ENCODE assay signal across 1 cellular context in genomic region chr5:140083120-140083519, GRCh38.
TF ChIP-seq lines count a peak whose summit lies in the region.

No MANE protein-coding gene starts in this region.

TF ChIP-seq in HepG2, 621 proteins besides CTCF, POLR2A, EP300 and RAD21:
- TF ChIP-seq ZFP62 (CRISPR knock-in tag; IDR thresholded peaks at IDR 0.05): no peak
- TF ChIP-seq PAX8 (CRISPR knock-in tag; IDR thresholded peaks at IDR 0.05; ENCODE audit: borderline replicate concordance): no peak
- TF ChIP-seq ZBTB3 (CRISPR knock-in tag; IDR thresholded peaks at IDR 0.05; ENCODE audit: borderline replicate concordance, low read depth): no peak
- TF ChIP-seq ZNF562 (CRISPR knock-in tag; IDR thresholded peaks at IDR 0.05; ENCODE audit: borderline replicate concordance): no peak
- no peak for TF ChIP-seq SYNCRIP (IDR thresholded peaks at IDR 0.05; ENCODE audit: insufficient read depth, low read depth, low read length)
- no peak for TF ChIP-seq ZFP36 (IDR thresholded peaks at IDR 0.05; ENCODE audit: borderline replicate concordance, low read depth, low read length, partially characterized antibody)
- no peak for TF ChIP-seq MYC (CRISPR knock-in tag; IDR thresholded peaks at IDR 0.05; ENCODE audit: borderline replicate concordance)
- no peak for TF ChIP-seq SMARCC2 (IDR thresholded peaks at IDR 0.05)
- TF ChIP-seq SNAI1 (CRISPR knock-in tag; IDR thresholded peaks at IDR 0.05; ENCODE audit: borderline replicate concordance): no peak
- TF ChIP-seq GATA4 (IDR thresholded peaks at IDR 0.05; ENCODE audit: borderline replicate concordance, low read depth): no peak
- no peak for TF ChIP-seq GFI1 (CRISPR knock-in tag; IDR thresholded peaks at IDR 0.05; ENCODE audit: borderline replicate concordance)
- TF ChIP-seq, protein P1, sequence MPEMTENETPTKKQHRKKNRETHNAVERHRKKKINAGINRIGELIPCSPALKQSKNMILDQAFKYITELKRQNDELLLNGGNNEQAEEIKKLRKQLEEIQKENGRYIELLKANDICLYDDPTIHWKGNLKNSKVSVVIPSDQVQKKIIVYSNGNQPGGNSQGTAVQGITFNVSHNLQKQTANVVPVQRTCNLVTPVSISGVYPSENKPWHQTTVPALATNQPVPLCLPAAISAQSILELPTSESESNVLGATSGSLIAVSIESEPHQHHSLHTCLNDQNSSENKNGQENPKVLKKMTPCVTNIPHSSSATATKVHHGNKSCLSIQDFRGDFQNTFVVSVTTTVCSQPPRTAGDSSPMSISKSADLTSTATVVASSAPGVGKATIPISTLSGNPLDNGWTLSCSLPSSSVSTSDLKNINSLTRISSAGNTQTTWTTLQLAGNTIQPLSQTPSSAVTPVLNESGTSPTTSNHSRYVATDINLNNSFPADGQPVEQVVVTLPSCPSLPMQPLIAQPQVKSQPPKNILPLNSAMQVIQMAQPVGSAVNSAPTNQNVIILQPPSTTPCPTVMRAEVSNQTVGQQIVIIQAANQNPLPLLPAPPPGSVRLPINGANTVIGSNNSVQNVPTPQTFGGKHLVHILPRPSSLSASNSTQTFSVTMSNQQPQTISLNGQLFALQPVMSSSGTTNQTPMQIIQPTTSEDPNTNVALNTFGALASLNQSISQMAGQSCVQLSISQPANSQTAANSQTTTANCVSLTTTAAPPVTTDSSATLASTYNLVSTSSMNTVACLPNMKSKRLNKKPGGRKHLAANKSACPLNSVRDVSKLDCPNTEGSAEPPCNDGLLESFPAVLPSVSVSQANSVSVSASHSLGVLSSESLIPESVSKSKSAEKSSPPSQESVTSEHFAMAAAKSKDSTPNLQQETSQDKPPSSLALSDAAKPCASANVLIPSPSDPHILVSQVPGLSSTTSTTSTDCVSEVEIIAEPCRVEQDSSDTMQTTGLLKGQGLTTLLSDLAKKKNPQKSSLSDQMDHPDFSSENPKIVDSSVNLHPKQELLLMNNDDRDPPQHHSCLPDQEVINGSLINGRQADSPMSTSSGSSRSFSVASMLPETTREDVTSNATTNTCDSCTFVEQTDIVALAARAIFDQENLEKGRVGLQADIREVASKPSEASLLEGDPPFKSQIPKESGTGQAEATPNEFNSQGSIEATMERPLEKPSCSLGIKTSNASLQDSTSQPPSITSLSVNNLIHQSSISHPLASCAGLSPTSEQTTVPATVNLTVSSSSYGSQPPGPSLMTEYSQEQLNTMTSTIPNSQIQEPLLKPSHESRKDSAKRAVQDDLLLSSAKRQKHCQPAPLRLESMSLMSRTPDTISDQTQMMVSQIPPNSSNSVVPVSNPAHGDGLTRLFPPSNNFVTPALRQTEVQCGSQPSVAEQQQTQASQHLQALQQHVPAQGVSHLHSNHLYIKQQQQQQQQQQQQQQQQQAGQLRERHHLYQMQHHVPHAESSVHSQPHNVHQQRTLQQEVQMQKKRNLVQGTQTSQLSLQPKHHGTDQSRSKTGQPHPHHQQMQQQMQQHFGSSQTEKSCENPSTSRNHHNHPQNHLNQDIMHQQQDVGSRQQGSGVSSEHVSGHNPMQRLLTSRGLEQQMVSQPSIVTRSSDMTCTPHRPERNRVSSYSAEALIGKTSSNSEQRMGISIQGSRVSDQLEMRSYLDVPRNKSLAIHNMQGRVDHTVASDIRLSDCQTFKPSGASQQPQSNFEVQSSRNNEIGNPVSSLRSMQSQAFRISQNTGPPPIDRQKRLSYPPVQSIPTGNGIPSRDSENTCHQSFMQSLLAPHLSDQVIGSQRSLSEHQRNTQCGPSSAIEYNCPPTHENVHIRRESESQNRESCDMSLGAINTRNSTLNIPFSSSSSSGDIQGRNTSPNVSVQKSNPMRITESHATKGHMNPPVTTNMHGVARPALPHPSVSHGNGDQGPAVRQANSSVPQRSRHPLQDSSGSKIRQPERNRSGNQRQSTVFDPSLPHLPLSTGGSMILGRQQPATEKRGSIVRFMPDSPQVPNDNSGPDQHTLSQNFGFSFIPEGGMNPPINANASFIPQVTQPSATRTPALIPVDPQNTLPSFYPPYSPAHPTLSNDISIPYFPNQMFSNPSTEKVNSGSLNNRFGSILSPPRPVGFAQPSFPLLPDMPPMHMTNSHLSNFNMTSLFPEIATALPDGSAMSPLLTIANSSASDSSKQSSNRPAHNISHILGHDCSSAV (CRISPR knock-in tag; IDR thresholded peaks at IDR 0.05; ENCODE audit: borderline replicate concordance): no peak
- TF ChIP-seq LCORL (IDR thresholded peaks at IDR 0.05): no peak
- no peak for TF ChIP-seq LCORL (CRISPR knock-in tag; IDR thresholded peaks at IDR 0.05)
- no peak for TF ChIP-seq MED13 (CRISPR knock-in tag; IDR thresholded peaks at IDR 0.05)
- no peak for TF ChIP-seq ZNF460 (CRISPR knock-in tag; IDR thresholded peaks at IDR 0.05; ENCODE audit: borderline replicate concordance)
- TF ChIP-seq, protein P2, sequence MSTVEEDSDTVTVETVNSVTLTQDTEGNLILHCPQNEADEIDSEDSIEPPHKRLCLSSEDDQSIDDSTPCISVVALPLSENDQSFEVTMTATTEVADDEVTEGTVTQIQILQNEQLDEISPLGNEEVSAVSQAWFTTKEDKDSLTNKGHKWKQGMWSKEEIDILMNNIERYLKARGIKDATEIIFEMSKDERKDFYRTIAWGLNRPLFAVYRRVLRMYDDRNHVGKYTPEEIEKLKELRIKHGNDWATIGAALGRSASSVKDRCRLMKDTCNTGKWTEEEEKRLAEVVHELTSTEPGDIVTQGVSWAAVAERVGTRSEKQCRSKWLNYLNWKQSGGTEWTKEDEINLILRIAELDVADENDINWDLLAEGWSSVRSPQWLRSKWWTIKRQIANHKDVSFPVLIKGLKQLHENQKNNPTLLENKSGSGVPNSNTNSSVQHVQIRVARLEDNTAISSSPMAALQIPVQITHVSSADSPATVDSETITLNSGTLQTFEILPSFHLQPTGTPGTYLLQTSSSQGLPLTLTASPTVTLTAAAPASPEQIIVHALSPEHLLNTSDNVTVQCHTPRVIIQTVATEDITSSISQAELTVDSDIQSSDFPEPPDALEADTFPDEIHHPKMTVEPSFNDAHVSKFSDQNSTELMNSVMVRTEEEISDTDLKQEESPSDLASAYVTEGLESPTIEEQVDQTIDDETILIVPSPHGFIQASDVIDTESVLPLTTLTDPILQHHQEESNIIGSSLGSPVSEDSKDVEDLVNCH (CRISPR knock-in tag; IDR thresholded peaks at IDR 0.05): no peak
- no peak for TF ChIP-seq HES4 (CRISPR knock-in tag; IDR thresholded peaks at IDR 0.05; ENCODE audit: borderline replicate concordance)
- no peak for TF ChIP-seq MED1 (CRISPR knock-in tag; IDR thresholded peaks at IDR 0.05)
- no peak for TF ChIP-seq CERS6 (CRISPR knock-in tag; IDR thresholded peaks at IDR 0.05)
- TF ChIP-seq SMC3 (IDR thresholded peaks at IDR 0.05; ENCODE audit: low read length): no peak
TF ChIP-seq in HepG2: peak in this region for 0.
